ENCODE assay signal across 13 cellular contexts in genomic region chr7:100367676-100368613, GRCh38. TPM values are rescaled to one million over a fixed set of nuclear protein-coding genes. Genes with fewer than 3 reads are reported as not detected.
DNase-seq lines count a peak whose midpoint lies in the region; ATAC-seq and TF ChIP-seq lines count a peak whose summit lies in the region.
"Had no signal": no experiment of that assay in that cellular context is flagged by ENCODE, and none has a peak within 500 bp of the region (broad histone marks: within the 10 kb centered on the region; RNA-seq: fewer than 3 reads in every experiment).

No MANE protein-coding gene starts in this region.

- no peak overlapping the region for H2AFZ ChIP-seq in neural progenitor cell (replicated peaks)

- H3F3A ChIP-seq in DOHH2 (ENCODE audit: control insufficient read depth, insufficient read depth) (peaks cover 53% of the 10 kb centered on the region), neural progenitor cell (ENCODE audit: low read depth) (peaks cover 28% of the 10 kb centered on the region)

- TF ChIP-seq CTCF in DOHH2 (IDR thresholded peaks at IDR 0.05; ENCODE audit: low read depth, low read length, poor library complexity, severe bottlenecking) (no peak), NB4 (IDR thresholded peaks at IDR 0.05; ENCODE audit: low read depth, low read length) (no peak), neural progenitor cell (IDR thresholded peaks at IDR 0.05) (no peak), esophagus muscularis mucosa (IDR thresholded peaks at IDR 0.05) (no peak), BE2C (IDR thresholded peaks at IDR 0.05; ENCODE audit: low read depth, low read length) (no peak)

- peak; percentile 49 for DNase-seq in NB4 (ENCODE audit: low read depth)
- DNase-seq in cerebellum (ENCODE audit: low spot score), result peak; percentile 91
- DNase-seq in neural progenitor cell (ENCODE audit: low spot score), result no peak
- DNase-seq in esophagus muscularis mucosa (ENCODE audit: extremely low spot score), result no peak
- DNase-seq in BE2C, result no peak
- DNase-seq: activated naive CD4-positive, alpha-beta T cell; endodermal cell; NCI-H1105; stimulated activated CD4-positive, alpha-beta T cell treated with anti-CD3 and anti-CD28 coated beads, Interleukin-4, amount 100 ng/mL, for 4 hours; WERI-Rb-1 had no signal

- intact Hi-C loops in esophagus muscularis mucosa (cut with DNase I), result no loop called here

- no peaks in the 10 kb centered on the region for H3K9me3 Mint-ChIP-seq in neural progenitor cell
- H3K9me3 Mint-ChIP-seq: endodermal cell had no signal

- peaks cover 3% of the 10 kb centered on the region for H3K27me3 Mint-ChIP-seq in neural progenitor cell (ENCODE audit: insufficient read depth, low read depth)

- peak overlapping the region; percentile 96 for H3K27ac Mint-ChIP-seq in neural progenitor cell

- peak overlapping the region; percentile 56 for H3K4me3 ChIP-seq in DOHH2 (ENCODE audit: low read length)
- no peak overlapping the region for H3K4me3 ChIP-seq in NB4 (ENCODE audit: low read depth, low read length)
- H3K4me3 ChIP-seq in neural progenitor cell, result no peak overlapping the region
- H3K4me3 ChIP-seq in esophagus muscularis mucosa, result no peak overlapping the region
- H3K4me3 ChIP-seq in BE2C (ENCODE audit: low read depth, low read length), result no peak overlapping the region

- peaks cover 23% of the 10 kb centered on the region for H3K36me3 ChIP-seq in DOHH2 (ENCODE audit: control insufficient read depth, low read length)
- no peaks in the 10 kb centered on the region for H3K36me3 ChIP-seq in neural progenitor cell
- H3K36me3 ChIP-seq in esophagus muscularis mucosa, result peaks cover 0 to 40% (median 24%) of the 10 kb centered on the region in 4 donors
- H3K36me3 ChIP-seq in BE2C, result peaks cover 12% of the 10 kb centered on the region

- WGBS in esophagus muscularis mucosa, result 95% methylated on average over 7 of the region's 12 CpGs

- H3K27ac ChIP-seq in DOHH2 (ENCODE audit: low read depth, low read length) (peak overlapping the region; percentile 92), neural progenitor cell (peak overlapping the region; percentile 29), esophagus muscularis mucosa (replicated peaks in 1 of 4) (peak overlapping the region in 2 of 4 donors; percentile 9 to 11)
- H3K27ac ChIP-seq: WERI-Rb-1 had no signal

- peaks cover 24% of the 10 kb centered on the region for H3K36me3 Mint-ChIP-seq in neural progenitor cell

- no peak for TF ChIP-seq EP300 in esophagus muscularis mucosa (IDR thresholded peaks at IDR 0.05)

- no peaks in the 10 kb centered on the region for H3K79me2 ChIP-seq in DOHH2 (ENCODE audit: control insufficient read depth, low read length)
- H3K79me2 ChIP-seq in neural progenitor cell (ENCODE audit: low read depth), result no peaks in the 10 kb centered on the region

- peak overlapping the region; percentile 71 for H3K4me2 ChIP-seq in DOHH2 (ENCODE audit: low read length)
- H3K4me2 ChIP-seq in neural progenitor cell, result no peak overlapping the region

- TF ChIP-seq POLR2A in NB4 (IDR thresholded peaks at IDR 0.05; ENCODE audit: extremely low read depth, insufficient read length) (peak; percentile 4), esophagus muscularis mucosa (IDR thresholded peaks at IDR 0.05; ENCODE audit: low read depth) (no peak)

- H3K4me1 ChIP-seq in DOHH2 (ENCODE audit: control insufficient read depth, low read length) (peaks cover 87% of the 10 kb centered on the region), neural progenitor cell (peaks cover 26% of the 10 kb centered on the region), esophagus muscularis mucosa (peaks cover 3 to 12% (median 8%) of the 10 kb centered on the region in 4 donors), BE2C (no peaks in the 10 kb centered on the region; the same call in 1 of the 2 replicates)

- H3K9ac ChIP-seq in neural progenitor cell, result no peak overlapping the region

- no peak for ATAC-seq in HG03460 (IDR thresholded peaks at IDR 0.05; ENCODE audit: unreplicated experiment)
- ATAC-seq in GM21619 (IDR thresholded peaks at IDR 0.05; ENCODE audit: unreplicated experiment), result no peak

- H3K4me1 Mint-ChIP-seq in neural progenitor cell, result peaks cover 20% of the 10 kb centered on the region

- no peaks in the 10 kb centered on the region for H3K9me3 ChIP-seq in DOHH2 (ENCODE audit: control insufficient read depth, insufficient read depth, low read length)
- no peaks in the 10 kb centered on the region for H3K9me3 ChIP-seq in neural progenitor cell (ENCODE audit: low read depth)
- H3K9me3 ChIP-seq in esophagus muscularis mucosa, result no peaks in the 10 kb centered on the region
- H3K9me3 ChIP-seq in BE2C, result no peaks in the 10 kb centered on the region

- no peaks in the 10 kb centered on the region for H3K27me3 ChIP-seq in DOHH2 (ENCODE audit: control insufficient read depth, low read length)
- no peaks in the 10 kb centered on the region for H3K27me3 ChIP-seq in neural progenitor cell
- H3K27me3 ChIP-seq in esophagus muscularis mucosa, result no peaks in the 10 kb centered on the region
- H3K27me3 ChIP-seq in BE2C, result no peaks in the 10 kb centered on the region

- H3K9me2 ChIP-seq in DOHH2 (replicated peaks; ENCODE audit: control insufficient read depth, low read length), result no peaks in the 10 kb centered on the region

- peak overlapping the region; percentile 27 for H3K4me3 Mint-ChIP-seq in neural progenitor cell
- H3K4me3 Mint-ChIP-seq: endodermal cell had no signal

- H4K20me1 ChIP-seq in DOHH2 (ENCODE audit: control insufficient read depth, insufficient read depth, low read depth, low read length) (no peaks in the 10 kb centered on the region), neural progenitor cell (ENCODE audit: low read depth) (peaks cover 6% of the 10 kb centered on the region)

RNA-seq across cellular contexts. Expression of gene PILRA, which starts 5.3 kb away (rescaled TPM):
- 3.3 TPM for total RNA-seq in cerebellum
- 0.68 and 6.7 TPM in 2 replicates for total RNA-seq in neural progenitor cell (ENCODE audit: low replicate concordance)
- 1 to 10 TPM; 3.3 to 8.8 (median 5.4) TPM for total RNA-seq in esophagus muscularis mucosa
- 3.0 TPM for polyA plus RNA-seq in BE2C (2012; ENCODE audit: insufficient read depth, insufficient read length, low read depth)

RNA-seq across cellular contexts. Expression of gene PILRB, which starts 10.0 kb away (rescaled TPM):
- total RNA-seq in cerebellum (18.4 TPM), neural progenitor cell (ENCODE audit: low replicate concordance) (19.3 and 43.6 TPM in 2 replicates), esophagus muscularis mucosa (10 to 100 TPM; 13.5 to 33.6 (median 20.7) TPM)
- polyA plus RNA-seq in BE2C (2012; ENCODE audit: insufficient read depth, insufficient read length, low read depth), result 154 TPM

Comparison
In these comparisons a context has a peak if more than half of its experiments do, and no peak if none do; other contexts are left out.
1. DNase-seq: peak in NB4 (single experiment) and cerebellum (single experiment); none in neural progenitor cell (single experiment), esophagus muscularis mucosa (single experiment) and BE2C (single experiment).